ENCODE assay signal across 11 cellular contexts in the genomic region with DNA sequence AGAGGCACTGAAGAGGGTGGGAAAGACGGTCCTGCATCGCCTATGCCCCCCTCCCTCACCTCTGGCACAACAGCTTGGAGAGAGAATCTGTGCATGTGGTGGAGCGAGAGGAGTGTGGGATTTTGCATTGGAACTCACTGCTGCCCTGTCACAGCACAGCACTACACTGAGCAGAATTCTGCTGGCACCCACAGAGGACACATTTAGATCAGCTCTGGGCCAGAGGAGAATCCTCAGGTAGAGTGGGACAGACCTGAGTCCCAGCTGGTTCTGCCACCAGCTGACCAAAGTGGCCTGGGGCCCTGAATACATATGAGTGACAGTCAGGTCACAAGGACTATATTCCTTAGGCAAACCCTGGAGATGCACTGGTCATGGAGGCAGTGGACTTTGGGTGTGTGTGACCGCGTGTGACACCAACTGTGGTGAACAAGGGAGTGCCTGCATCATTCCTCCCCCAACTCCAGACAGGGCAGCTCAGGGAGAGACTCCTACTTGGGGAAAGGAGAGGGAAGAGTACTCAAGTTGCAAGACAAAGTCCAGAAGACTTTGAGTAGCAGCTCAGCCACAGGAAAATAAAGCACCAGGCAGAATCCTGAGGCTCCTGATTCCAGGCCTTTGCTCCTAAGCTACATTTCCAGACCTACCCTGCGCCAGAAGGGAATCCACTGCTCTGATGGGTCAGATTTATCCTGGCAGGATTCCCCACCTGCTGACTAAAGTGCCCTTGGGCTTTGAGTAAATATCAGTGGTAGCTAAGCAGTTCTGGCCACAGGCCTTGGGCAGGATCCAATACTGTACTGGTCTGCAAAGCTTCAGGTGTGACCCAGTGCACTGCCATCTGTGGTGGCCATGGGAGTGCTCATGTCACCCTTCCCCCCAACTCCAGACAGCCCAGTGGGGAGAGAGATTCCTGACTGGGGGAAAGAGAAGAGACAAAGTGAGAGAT. TPM values are rescaled to one million over a fixed set of nuclear protein-coding genes. Genes with fewer than 3 reads are reported as not detected.
A peak's percentile ranks its signal among the peaks of the same experiment; 100 is the strongest.
DNase-seq lines count a peak whose midpoint lies in the region; ATAC-seq and TF ChIP-seq lines count a peak whose summit lies in the region.
"Had no signal": no experiment of that assay in that cellular context is flagged by ENCODE, and none has a peak within 500 bp of the region (broad histone marks: within the 10 kb centered on the region; RNA-seq: fewer than 3 reads in every experiment).

No MANE protein-coding gene starts in this region.

- peak overlapping the region; percentile 44 for H3K9ac ChIP-seq in mesenchymal stem cell (ENCODE audit: low read length)
- H3K9ac ChIP-seq: BLaER1 treated with 17β-estradiol and CSF1 and Interleukin-3, amounts not matched to agents 10 nM and 100 nM had no signal

- H3K4me3 ChIP-seq in adrenal gland (no peak overlapping the region), mesenchymal stem cell (ENCODE audit: insufficient read depth in 1 of 2, low read depth in 1 of 2, low read length in 2 of 2) (no peak overlapping the region)
- H3K4me3 ChIP-seq: BLaER1 treated with 17β-estradiol and CSF1 and Interleukin-3, amounts not matched to agents 10 nM and 100 nM had no signal

- TF ChIP-seq POLR2A in adrenal gland (IDR thresholded peaks at IDR 0.05) = no peak

- CTCF ChIA-PET in activated CD4-positive, alpha-beta T cell treated with anti-CD3 and anti-CD28 coated beads, Interleukin-2, amount 10 ng/mL, durations not matched to agents 7 days and 5 days (lab: Charles Lee) = interaction anchor here (1.1 to 1.3 kb wide), 2 partner anchors 8 to 44 kb away, joined by 5 read pairs; no protein-coding TSS in a partner anchor

- no peaks in the 10 kb centered on the region for H3K4me1 Mint-ChIP-seq in activated CD4-positive, alpha-beta T cell treated with anti-CD3 and anti-CD28 coated beads, Interleukin-2, amount 10 ng/mL, durations not matched to agents 7 days and 5 days

- H3K27me3 ChIP-seq in adrenal gland (no peaks in the 10 kb centered on the region), mesenchymal stem cell (ENCODE audit: control insufficient read depth in 1 of 2, insufficient read depth in 1 of 2, low read length in 2 of 2) (peaks cover 0 to under 1% of the 10 kb centered on the region in 2 experiments)
- H3K27me3 ChIP-seq: BLaER1 treated with 17β-estradiol and CSF1 and Interleukin-3, amounts not matched to agents 10 nM and 100 nM had no signal

- no peaks in the 10 kb centered on the region for H3K36me3 Mint-ChIP-seq in activated CD4-positive, alpha-beta T cell treated with anti-CD3 and anti-CD28 coated beads, Interleukin-2, amount 10 ng/mL, durations not matched to agents 7 days and 5 days (ENCODE audit: low read depth)

- no peak overlapping the region for H3K4me2 ChIP-seq in mesenchymal stem cell (ENCODE audit: low read length, poor library complexity, severe bottlenecking)
- H3K4me2 ChIP-seq: BLaER1 treated with 17β-estradiol and CSF1 and Interleukin-3, amounts not matched to agents 10 nM and 100 nM had no signal

- no peaks in the 10 kb centered on the region for H3K9me3 Mint-ChIP-seq in activated CD4-positive, alpha-beta T cell treated with anti-CD3 and anti-CD28 coated beads, Interleukin-2, amount 10 ng/mL, durations not matched to agents 7 days and 5 days

- no peak for TF ChIP-seq CTCF in adrenal gland (IDR thresholded peaks at IDR 0.05)

- H3K27ac Mint-ChIP-seq in activated CD4-positive, alpha-beta T cell treated with anti-CD3 and anti-CD28 coated beads, Interleukin-2, amount 10 ng/mL, durations not matched to agents 7 days and 5 days = no peak overlapping the region
- H3K27ac Mint-ChIP-seq: activated T-cell treated with anti-CD3 and anti-CD28 coated beads, Interleukin-2, amount 50 U/mL, for 24 hours had no signal

- H2BK15ac ChIP-seq in mesenchymal stem cell (ENCODE audit: low read depth, poor library complexity, severe bottlenecking) = no peak overlapping the region

- no peak overlapping the region for H2AK5ac ChIP-seq in mesenchymal stem cell (ENCODE audit: low read length, severe bottlenecking)

- H3K27me3 Mint-ChIP-seq in activated CD4-positive, alpha-beta T cell treated with anti-CD3 and anti-CD28 coated beads, Interleukin-2, amount 10 ng/mL, durations not matched to agents 7 days and 5 days = no peaks in the 10 kb centered on the region
- H3K27me3 Mint-ChIP-seq: activated T-cell treated with anti-CD3 and anti-CD28 coated beads, Interleukin-2, amount 50 U/mL, for 24 hours had no signal

- peak overlapping the region in 1 of 2 experiments; percentile 48 for H3K14ac ChIP-seq in mesenchymal stem cell (ENCODE audit: low read length in 2 of 2)

- no peak for ATAC-seq in HG03457 (IDR thresholded peaks at IDR 0.05; ENCODE audit: unreplicated experiment)

- no peak overlapping the region for H3K18ac ChIP-seq in mesenchymal stem cell (ENCODE audit: low read depth in 1 of 2, low read length in 2 of 2)

- no peaks in the 10 kb centered on the region for H3K9me3 ChIP-seq in adrenal gland (replicated peaks in 1 of 3)
- H3K9me3 ChIP-seq in mesenchymal stem cell (ENCODE audit: control insufficient read depth, low read length) = no peaks in the 10 kb centered on the region
- H3K9me3 ChIP-seq: BLaER1 treated with 17β-estradiol and CSF1 and Interleukin-3, amounts not matched to agents 10 nM and 100 nM had no signal

- no peak overlapping the region for H3K4me3 Mint-ChIP-seq in activated CD4-positive, alpha-beta T cell treated with anti-CD3 and anti-CD28 coated beads, Interleukin-2, amount 10 ng/mL, durations not matched to agents 7 days and 5 days
- H3K4me3 Mint-ChIP-seq: activated T-cell treated with anti-CD3 and anti-CD28 coated beads, Interleukin-2, amount 50 U/mL, for 24 hours had no signal

- H4K8ac ChIP-seq in mesenchymal stem cell (ENCODE audit: low read length) = no peak overlapping the region

- no peak overlapping the region for H3K4ac ChIP-seq in mesenchymal stem cell (ENCODE audit: low read depth in 1 of 2, low read length in 2 of 2)

- H3K36me3 ChIP-seq in adrenal gland (replicated peaks in 1 of 2) (no peaks in the 10 kb centered on the region), mesenchymal stem cell (ENCODE audit: control insufficient read depth in 1 of 2, insufficient read depth in 2 of 2, low read depth in 1 of 2, low read length in 2 of 2) (no peaks in the 10 kb centered on the region)

- peaks cover 12 to 13% of the 10 kb centered on the region in 2 donors for H3K4me1 ChIP-seq in adrenal gland (replicated peaks in 1 of 2)
- H3K4me1 ChIP-seq in mesenchymal stem cell (ENCODE audit: control insufficient read depth, insufficient read depth, low read depth, low read length) = no peaks in the 10 kb centered on the region
- H3K4me1 ChIP-seq: BLaER1 treated with 17β-estradiol and CSF1 and Interleukin-3, amounts not matched to agents 10 nM and 100 nM had no signal

- POLR2A ChIA-PET in activated CD4-positive, alpha-beta T cell treated with anti-CD3 and anti-CD28 coated beads, Interleukin-2, amount 10 ng/mL, durations not matched to agents 7 days and 5 days (lab: Charles Lee) = interaction anchor here (0.7 kb wide), 1 partner anchor 41 kb away, joined by 4 read pairs; no protein-coding TSS in a partner anchor

- H3K23ac ChIP-seq in mesenchymal stem cell (ENCODE audit: low read length in 2 of 2) = no peak overlapping the region

- no peak overlapping the region for H2BK120ac ChIP-seq in mesenchymal stem cell (ENCODE audit: low read depth, low read length)

- H2BK5ac ChIP-seq in mesenchymal stem cell (ENCODE audit: low read depth, low read length, poor library complexity, severe bottlenecking) = peak overlapping the region; percentile 24

- no peak overlapping the region for H4K91ac ChIP-seq in mesenchymal stem cell (ENCODE audit: low read length)

- peak overlapping the region in 3 of 5 donors; percentile 64 to 81 (median 78) for H3K27ac ChIP-seq in adrenal gland
- H3K27ac ChIP-seq in mesenchymal stem cell (ENCODE audit: low read length, poor library complexity, severe bottlenecking) = no peak overlapping the region
- H3K27ac ChIP-seq: BLaER1 treated with 17β-estradiol and CSF1 and Interleukin-3, amounts not matched to agents 10 nM and 100 nM had no signal

- H3K79me1 ChIP-seq in mesenchymal stem cell (replicated peaks; ENCODE audit: low read length, poor library complexity, severe bottlenecking) = no peaks in the 10 kb centered on the region

- no peak overlapping the region for H2AFZ ChIP-seq in mesenchymal stem cell (ENCODE audit: low read depth, low read length)

- WGBS in adrenal gland, 4 donors = 54 to 81% (median 77%) methylated on average over 6 of the region's 6 CpGs
- WGBS in mesenchymal stem cell = 88% methylated on average over 6 of the region's 6 CpGs

- peak; percentile 69 for DNase-seq in EL
- peak; percentile 80 to 90 (median 87) for DNase-seq in adrenal gland
- no peak for DNase-seq in mesenchymal stem cell
- no peak for DNase-seq in cerebellar cortex (ENCODE audit: low spot score)
- no peak for DNase-seq in activated CD4-positive, alpha-beta T cell treated with anti-CD3 and anti-CD28 coated beads, Interleukin-2, amount 10 ng/mL, durations not matched to agents 7 days and 5 days
- DNase-seq: activated T-cell treated with anti-CD3 and anti-CD28 coated beads, Interleukin-2, amount 50 U/mL, for 24 hours; KG1; NCI-H526 treated with DMSO at 0.1 percent for 48 hours had no signal

- intact Hi-C loops in adrenal gland (cut with DNase I) = loop anchor here in 1 of 2 donors (5.0 kb wide), 1 partner anchor 36 kb away; no protein-coding TSS in a partner anchor

- peak overlapping the region in 1 of 2 experiments; percentile 31 for H2BK12ac ChIP-seq in mesenchymal stem cell (ENCODE audit: low read length in 2 of 2)

RNA-seq across cellular contexts. Expression of a gene that starts 10.6 kb away (rescaled TPM):
- 10 to 100 TPM in 7 of 8 donors, 1 to 10 TPM in 1; 8.7 to 31.4 (median 17.4) TPM for total RNA-seq in adrenal gland
- polyA plus RNA-seq in adrenal gland = 10 to 100 TPM in 2 of 3 donors, 1 to 10 TPM in 1; 3.5 to 11.1 (median 10.4) TPM
- polyA plus RNA-seq in mesenchymal stem cell (2013, experiment 1 of 2) = 14.5 TPM
- 14.8 TPM for polyA plus RNA-seq in mesenchymal stem cell (2013, experiment 2 of 2)
- total RNA-seq in activated CD4-positive, alpha-beta T cell treated with anti-CD3 and anti-CD28 coated beads, Interleukin-2, amount 10 ng/mL, durations not matched to agents 7 days and 5 days = 1 to 10 TPM; 2.4 to 4.3 TPM

RNA-seq across cellular contexts. Expression of a gene that starts 32.4 kb away (rescaled TPM):
- under 1 TPM in 6 of 8 donors, not detected in 2; under 0.01 to 0.80 (median 0.33) TPM for total RNA-seq in adrenal gland
- polyA plus RNA-seq in adrenal gland = 1 to 10 TPM in 1 of 3 donors, under 1 TPM in 2; 0.09 to 3.3 (median 0.81) TPM
- polyA plus RNA-seq in mesenchymal stem cell (2013, experiment 1 of 2) = 0.01 TPM
- polyA plus RNA-seq in mesenchymal stem cell (2013, experiment 2 of 2) = not detected
- total RNA-seq in activated CD4-positive, alpha-beta T cell treated with anti-CD3 and anti-CD28 coated beads, Interleukin-2, amount 10 ng/mL, durations not matched to agents 7 days and 5 days = not detected
- polyA plus RNA-seq: neural cell had no signal

RNA-seq across cellular contexts. Expression of a gene that starts 35.6 kb away (rescaled TPM):
- total RNA-seq in adrenal gland = 10 to 100 TPM in 6 of 8 donors, 1 to 10 TPM in 2; 9.0 to 21.2 (median 11.8) TPM
- 1 to 10 TPM; 5.2 to 6.0 (median 5.9) TPM for polyA plus RNA-seq in adrenal gland
- 6.5 TPM for polyA plus RNA-seq in mesenchymal stem cell (2013, experiment 1 of 2)
- polyA plus RNA-seq in mesenchymal stem cell (2013, experiment 2 of 2) = 6.7 TPM
- 10 to 100 TPM; 20.2 to 20.9 TPM for total RNA-seq in activated CD4-positive, alpha-beta T cell treated with anti-CD3 and anti-CD28 coated beads, Interleukin-2, amount 10 ng/mL, durations not matched to agents 7 days and 5 days

RNA-seq across cellular contexts. Expression of a gene that starts 42.7 kb away (rescaled TPM):
- total RNA-seq in adrenal gland = 100 to 1,000 TPM in 2 of 8 donors, 10 to 100 TPM in 6; 48.5 to 310 (median 86.4) TPM
- polyA plus RNA-seq in adrenal gland = 10 to 100 TPM; 26.0 to 64.5 (median 45.5) TPM
- 16.5 TPM for polyA plus RNA-seq in mesenchymal stem cell (2013, experiment 1 of 2)
- 15.9 TPM for polyA plus RNA-seq in mesenchymal stem cell (2013, experiment 2 of 2)
- total RNA-seq in activated CD4-positive, alpha-beta T cell treated with anti-CD3 and anti-CD28 coated beads, Interleukin-2, amount 10 ng/mL, durations not matched to agents 7 days and 5 days = 10 to 100 TPM; 11.0 to 13.2 TPM

Comparison
In these comparisons a context has a peak if more than half of its experiments do, and no peak if none do; other contexts are left out.
1. DNase-seq: peak in EL (single experiment) and adrenal gland (7 of 7); none in mesenchymal stem cell (single experiment), cerebellar cortex (single experiment) and activated CD4-positive, alpha-beta T cell treated with anti-CD3 and anti-CD28 coated beads, Interleukin-2, amount 10 ng/mL, durations not matched to agents 7 days and 5 days (single experiment).